In genomic region chr14:81062380-81062779, GRCh38 we compare ENCODE assay signal across 22 cellular contexts.
"Had no signal": no experiment of that assay in that cellular context is flagged by ENCODE, and none has a peak within 500 bp of the region (broad histone marks: within the 10 kb centered on the region; RNA-seq: fewer than 3 reads in every experiment).

No MANE protein-coding gene starts in this region.

- H3K4me1 ChIP-seq: esophagus squamous epithelium, heart right ventricle, left lung, prostate gland, right atrium auricular region, suprapubic skin, vagina had no signal

- H3K27me3 Mint-ChIP-seq: effector memory CD8-positive, alpha-beta T cell; stimulated activated naive CD8-positive, alpha-beta T cell treated with anti-CD3 and anti-CD28 coated beads, Interleukin-15, amount 100 ng/mL, for 72 hours had no signal

- H3K4me2 ChIP-seq: smooth muscle cell had no signal

- H3K4me3 ChIP-seq: esophagus squamous epithelium, heart right ventricle, left lung, mucosa of descending colon, prostate gland, right atrium auricular region, smooth muscle cell, suprapubic skin, vagina had no signal

- DNase-seq: esophagus squamous epithelium; glutamatergic neuron; left cardiac atrium; left lung; mesenchymal stem cell; mucosa of descending colon; naive B cell; stimulated activated CD4-positive, alpha-beta T cell treated with anti-CD3 and anti-CD28 coated beads, Interleukin-12 subunit alpha, Interleukin-12 subunit beta, amount 100 ng/mL, for 4 hours; stimulated activated CD4-positive, alpha-beta T cell treated with anti-CD3 and anti-CD28 coated beads, Interleukin-4, amount 100 ng/mL, for 1 hour; stimulated activated naive CD4-positive, alpha-beta T cell had no signal

- FAIRE-seq: endometrium had no signal

- H3K9me3 ChIP-seq: esophagus squamous epithelium, heart right ventricle, left lung, mucosa of descending colon, prostate gland, right atrium auricular region, suprapubic skin, vagina had no signal

- H3K27ac Mint-ChIP-seq: effector memory CD8-positive, alpha-beta T cell; mesothelial cell of epicardium; naive B cell; natural killer cell treated with Interleukin-12 subunit alpha and Interleukin-12 subunit beta and Interleukin-15 and Interleukin-18, amount 100 ng/mL, for 72 hours; stimulated activated naive CD8-positive, alpha-beta T cell treated with anti-CD3 and anti-CD28 coated beads, Interleukin-15, amount 100 ng/mL, for 72 hours had no signal

- H3K4me3 Mint-ChIP-seq: effector memory CD8-positive, alpha-beta T cell; mesothelial cell of epicardium; naive B cell; natural killer cell treated with Interleukin-12 subunit alpha and Interleukin-12 subunit beta and Interleukin-15 and Interleukin-18, amount 100 ng/mL, for 72 hours; neural crest cell; stimulated activated naive CD8-positive, alpha-beta T cell treated with anti-CD3 and anti-CD28 coated beads, Interleukin-15, amount 100 ng/mL, for 72 hours had no signal

- H3K9me3 Mint-ChIP-seq: effector memory CD8-positive, alpha-beta T cell; mesothelial cell of epicardium; natural killer cell treated with Interleukin-12 subunit alpha and Interleukin-12 subunit beta and Interleukin-15 and Interleukin-18, amount 100 ng/mL, for 72 hours; neural crest cell; stimulated activated naive CD8-positive, alpha-beta T cell treated with anti-CD3 and anti-CD28 coated beads, Interleukin-15, amount 100 ng/mL, for 72 hours had no signal

- H3K27ac ChIP-seq: esophagus squamous epithelium, heart right ventricle, left lung, prostate gland, right atrium auricular region, suprapubic skin, vagina had no signal

- H3K36me3 ChIP-seq: esophagus squamous epithelium, heart right ventricle, left lung, prostate gland, right atrium auricular region, suprapubic skin, vagina had no signal

- H3K4me1 Mint-ChIP-seq: mesothelial cell of epicardium; naive B cell; neural crest cell; stimulated activated naive CD8-positive, alpha-beta T cell treated with anti-CD3 and anti-CD28 coated beads, Interleukin-15, amount 100 ng/mL, for 72 hours had no signal

- ATAC-seq: mucosa of descending colon had no signal

- H3K27me3 ChIP-seq: esophagus squamous epithelium, heart right ventricle, left lung, right atrium auricular region, suprapubic skin, vagina had no signal

- H3K36me3 Mint-ChIP-seq: mesothelial cell of epicardium; naive B cell; natural killer cell treated with Interleukin-12 subunit alpha and Interleukin-12 subunit beta and Interleukin-15 and Interleukin-18, amount 100 ng/mL, for 72 hours had no signal
